In the genomic region with DNA sequence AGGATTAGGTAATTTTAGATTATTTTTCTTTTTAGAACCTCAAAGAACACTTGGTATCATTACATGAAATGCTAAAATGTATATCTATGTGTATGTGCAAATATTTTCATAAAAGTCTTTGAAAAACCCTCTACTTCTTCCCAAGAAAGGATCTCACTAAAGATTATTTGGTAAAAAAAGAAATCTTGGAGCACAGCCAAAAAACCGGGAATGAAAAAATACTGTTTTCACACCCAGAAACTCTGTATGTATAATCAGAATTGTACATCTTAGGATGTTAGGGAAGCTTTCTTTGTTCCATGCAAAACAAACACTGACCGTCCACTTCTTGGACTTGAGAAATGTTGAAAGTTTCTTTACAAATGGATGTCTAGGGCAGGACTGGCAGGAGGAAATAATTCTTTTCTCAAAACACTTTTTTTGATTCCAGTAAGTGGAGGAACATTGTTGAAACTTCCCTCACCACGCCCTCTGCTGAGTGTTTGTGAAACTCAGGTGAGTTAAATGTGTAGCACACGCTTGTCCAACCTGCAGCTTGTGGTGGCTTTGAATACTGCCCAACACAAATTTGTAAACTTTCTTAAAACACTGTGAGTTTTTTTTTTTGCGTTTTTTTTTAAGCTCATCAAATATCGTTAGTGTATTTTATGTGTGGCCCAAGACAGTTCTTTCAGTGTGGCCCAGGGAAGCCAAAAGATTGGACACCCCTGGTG, we compare ENCODE assay signal across 10 cellular contexts. TPM values are rescaled to one million over a fixed set of nuclear protein-coding genes. Genes with fewer than 3 reads are reported as not detected.
DNase-seq lines count a peak whose midpoint lies in the region; ATAC-seq, FAIRE-seq and TF ChIP-seq lines count a peak whose summit lies in the region.
"Had no signal": no experiment of that assay in that cellular context is flagged by ENCODE, and none has a peak within 500 bp of the region (broad histone marks: within the 10 kb centered on the region; RNA-seq: fewer than 3 reads in every experiment).

No MANE protein-coding gene starts in this region.

- H3K27ac ChIP-seq in SU-DHL-6 (ENCODE audit: low read depth, low read length) = no peak overlapping the region
- H3K27ac ChIP-seq in keratinocyte (ENCODE audit: control insufficient read depth, insufficient read depth, low read length) = peak overlapping the region; percentile 7
- H3K27ac ChIP-seq in GM23248 = no peak overlapping the region

- H3K4me3 ChIP-seq in SU-DHL-6 (ENCODE audit: insufficient read depth, low read length, poor library complexity, severe bottlenecking) = no peak overlapping the region
- peak overlapping the region in 1 of 3 experiments; percentile 26 for H3K4me3 ChIP-seq in keratinocyte (ENCODE audit: control insufficient read depth in 2 of 3, extremely low read depth in 1 of 3, insufficient read depth in 2 of 3, low read depth in 1 of 3, low read length in 3 of 3)
- H3K4me3 ChIP-seq in GM23248 = no peak overlapping the region

- no peaks in the 10 kb centered on the region for H3K9me3 ChIP-seq in SU-DHL-6 (ENCODE audit: insufficient read depth, low read length)
- no peaks in the 10 kb centered on the region for H3K9me3 ChIP-seq in keratinocyte (ENCODE audit: control insufficient read depth, low read depth, low read length)
- no peaks in the 10 kb centered on the region for H3K9me3 ChIP-seq in GM23248 (ENCODE audit: low read depth)

- TF ChIP-seq CTCF in GM20000 (IDR thresholded peaks at IDR 0.05; ENCODE audit: extremely low read depth, missing control alignments) = no peak
- TF ChIP-seq CTCF in SU-DHL-6 (IDR thresholded peaks at IDR 0.05; ENCODE audit: insufficient read depth, low read length, poor library complexity, severe bottlenecking) = peak; percentile 9
- peak; percentile 18 to 57 (median 51) for TF ChIP-seq CTCF in keratinocyte (optimal IDR thresholded peaks at IDR 0.05 in 1 of 3, IDR thresholded peaks at IDR 0.05 in 1 of 3, conservative IDR thresholded peaks at IDR 0.05 in 1 of 3; ENCODE audit: extremely low read depth in 1 of 3, insufficient read depth in 2 of 3, low read length in 3 of 3)

- H3K36me3 ChIP-seq in SU-DHL-6 (ENCODE audit: low read length) = no peaks in the 10 kb centered on the region
- peaks cover 3 to 6% of the 10 kb centered on the region in 2 experiments for H3K36me3 ChIP-seq in keratinocyte (ENCODE audit: control insufficient read depth in 2 of 2, extremely low read depth in 1 of 2, insufficient read depth in 2 of 2, low read length in 2 of 2)
- H3K36me3 ChIP-seq in GM23248 (ENCODE audit: low read depth) = 0 out of 2 replicates have a peak, but pooled peaks cover 3% of the 10 kb centered on the region

- H3K4me1 ChIP-seq in keratinocyte (ENCODE audit: control insufficient read depth, extremely low read depth, insufficient read depth, low read length) = peaks cover 28% of the 10 kb centered on the region
- H3K4me1 ChIP-seq in GM23248 (ENCODE audit: insufficient read depth) = peaks cover 7% of the 10 kb centered on the region; the same call in 1 of the 2 replicates

- DNase-seq in CD1c-positive myeloid dendritic cell (ENCODE audit: extremely low spot score) (peak; percentile 5), GM20000 (ENCODE audit: low spot score) (peak; percentile 65), keratinocyte (ENCODE audit: low read depth, low spot score) (peak; percentile 23), AG08396 (ENCODE audit: low spot score) (no peak), inferior parietal cortex (ENCODE audit: extremely low spot score) (no peak), GM23248 (no peak)
- DNase-seq: DMS153, NCI-H1417 had no signal

- dilution Hi-C loops in keratinocyte (cut with MboI; ENCODE audit: extremely low pct_ligation_motif_present, low sequenced_read_pairs) = no loop called here

- in situ Hi-C loops in GM23248 (cut with MboI) = no loop called here

- H3K79me2 ChIP-seq in SU-DHL-6 (ENCODE audit: insufficient read depth, low read length) = peaks cover 79% of the 10 kb centered on the region
- H3K79me2 ChIP-seq in keratinocyte (ENCODE audit: control insufficient read depth, insufficient read depth, low read length) = peaks cover 37% of the 10 kb centered on the region
- H3K79me2 ChIP-seq in GM23248 (ENCODE audit: insufficient read depth) = peaks cover 90% of the 10 kb centered on the region

- 78 to 82% methylated on average over 5 to 6 of the region's 6 CpGs for WGBS in GM23248 (ENCODE audit: low coverage in 1 of 2, low lambda C conversion rate in 2 of 2, missing lambda C conversion rate in 2 of 2), 2 experiments

- H2AFZ ChIP-seq in SU-DHL-6 (ENCODE audit: low read depth, low read length, severe bottlenecking) (no peak overlapping the region), keratinocyte (ENCODE audit: control insufficient read depth, low read length) (peak overlapping the region; percentile 45), GM23248 (no peak overlapping the region)

- H3K4me2 ChIP-seq in SU-DHL-6 (ENCODE audit: low read depth, low read length, poor library complexity, severe bottlenecking) (no peak overlapping the region), keratinocyte (ENCODE audit: control insufficient read depth, extremely low read depth, insufficient read depth, low read depth, low read length) (peak overlapping the region; percentile 45), GM23248 (ENCODE audit: unreplicated experiment) (no peak overlapping the region)

- no peaks in the 10 kb centered on the region for H4K20me1 ChIP-seq in SU-DHL-6 (ENCODE audit: low read depth, low read length)
- no peaks in the 10 kb centered on the region for H4K20me1 ChIP-seq in keratinocyte (ENCODE audit: control insufficient read depth, extremely low read depth, insufficient read depth, low read length)
- 0 out of 2 replicates have a peak, but pooled peaks cover 3% of the 10 kb centered on the region for H4K20me1 ChIP-seq in GM23248 (ENCODE audit: insufficient read depth)

- peaks cover 2% of the 10 kb centered on the region for H3K9me1 ChIP-seq in keratinocyte (ENCODE audit: control insufficient read depth, extremely low read depth, insufficient read depth, low read length)

- FAIRE-seq in keratinocyte (lab: Jason Lieb, UNC) = peak; percentile 79

- H3F3A ChIP-seq in SU-DHL-6 (ENCODE audit: insufficient read depth) (no peaks in the 10 kb centered on the region), GM23248 (ENCODE audit: insufficient read depth) (no peaks in the 10 kb centered on the region)

- no peak for ATAC-seq in HG02759 (IDR thresholded peaks at IDR 0.05; ENCODE audit: unreplicated experiment)

- H3K27me3 ChIP-seq in SU-DHL-6 (ENCODE audit: low read length) (no peaks in the 10 kb centered on the region), keratinocyte (ENCODE audit: control insufficient read depth, extremely low read depth, insufficient read depth, low read length) (no peaks in the 10 kb centered on the region), GM23248 (replicated peaks; ENCODE audit: insufficient read depth) (no peaks in the 10 kb centered on the region)

- no peak overlapping the region for H3K9ac ChIP-seq in SU-DHL-6 (ENCODE audit: low read length)
- peak overlapping the region; percentile 20 for H3K9ac ChIP-seq in keratinocyte (ENCODE audit: control insufficient read depth, extremely low read depth, insufficient read depth, low read length)
- no peak overlapping the region for H3K9ac ChIP-seq in GM23248

- H3K9me2 ChIP-seq in SU-DHL-6 (replicated peaks; ENCODE audit: insufficient read depth, low read length) (no peaks in the 10 kb centered on the region), GM23248 (ENCODE audit: insufficient read depth) (no peaks in the 10 kb centered on the region)

RNA-seq across cellular contexts. Expression of gene FBXO34, which starts 26.5 kb away (rescaled TPM):
- polyA plus RNA-seq in keratinocyte (16.0 to 18.0 TPM (median 16.5 TPM) in 3 replicates), GM23248 (2016; fragmentation: Nextera tagmentation; extraction: Ambion mirVana) (10.2 and 10.9 TPM in 2 replicates)
- polyA plus RNA-seq in keratinocyte (2011; ENCODE audit: low read depth) = 12.7 TPM
- 9.7 and 14.3 TPM in 2 replicates for polyA plus RNA-seq in keratinocyte (2011; cell fraction: cytosol; rRNA removed)
- polyA plus RNA-seq in keratinocyte (2011; cell fraction: nucleus; rRNA removed) = 24.2 and 28.0 TPM in 2 replicates
- 9.5 and 17.9 TPM in 2 replicates for polyA plus RNA-seq in keratinocyte (2012; ENCODE audit: low replicate concordance)
- polyA minus RNA-seq in keratinocyte = 5.7 to 17.5 TPM (median 14.4 TPM) in 3 replicates
- polyA minus RNA-seq in keratinocyte (2011; cell fraction: cytosol; rRNA and poly(A)+ RNA removed) = 8.1 TPM
- polyA minus RNA-seq in keratinocyte (2011; cell fraction: nucleus; rRNA and poly(A)+ RNA removed) = 16.4 and 24.9 TPM in 2 replicates
- total RNA-seq in GM23248 (2014; rRNA removed; shearing (Covaris generic)) = 8.9 and 10.5 TPM in 2 replicates

Comparison
In these comparisons a context has a peak if more than half of its experiments do, and no peak if none do; other contexts are left out.
1. DNase-seq: peak in CD1c-positive myeloid dendritic cell (single experiment), GM20000 (single experiment) and keratinocyte (single experiment); none in AG08396 (single experiment), inferior parietal cortex (single experiment) and GM23248 (single experiment).